Comparison of ENCODE assay signal across 8 cellular contexts in genomic region chr16:84819644-84820304, GRCh38. TPM values are rescaled to one million over a fixed set of nuclear protein-coding genes. Genes with fewer than 3 reads are reported as not detected.
DNase-seq lines count a peak whose midpoint lies in the region; ATAC-seq lines count a peak whose summit lies in the region.

CRISPLD2 (plus strand) TSS chr16:84819985; CDS start chr16:84838496, 18,511 bp downstream.

- peaks cover 45% of the 10 kb centered on the region for H3K79me2 ChIP-seq in ACC112 (ENCODE audit: control insufficient read depth, insufficient read depth, low read length, unreplicated experiment)

- peak within 1 kb of the TSS in 1 of 6 donors; percentile 61 for H3K27ac Mint-ChIP-seq in immature natural killer cell

- H3K36me3 ChIP-seq in ACC112 (ENCODE audit: insufficient read depth, low read length) (0 out of 2 replicates have a peak, but pooled peaks cover 3% of the 10 kb centered on the region), skeletal muscle tissue (ENCODE audit: control insufficient read depth in 3 of 3, insufficient read depth in 3 of 3, low read length in 3 of 3) (no peaks in the 10 kb centered on the region)

- no peak for ATAC-seq in HG02885 (IDR thresholded peaks at IDR 0.05; ENCODE audit: poor library complexity, unreplicated experiment)

- peak within 1 kb of the TSS; percentile 1; the same call in 1 of the 2 replicates for H3K27ac ChIP-seq in ACC112 (ENCODE audit: low read depth, low read length)
- no peak within 1 kb of the TSS for H3K27ac ChIP-seq in caudate nucleus (ENCODE audit: low read depth, low read length)
- H3K27ac ChIP-seq in skeletal muscle tissue (ENCODE audit: low read depth, low read length): peak within 1 kb of the TSS; percentile 80

- H3K27me3 Mint-ChIP-seq in immature natural killer cell (ENCODE audit: low read depth in 3 of 3): peaks cover 1 to 20% (median 4%) of the 10 kb centered on the region in 3 donors

- peak within 1 kb of the TSS; percentile 68 to 79 (median 77) for H3K4me3 Mint-ChIP-seq in immature natural killer cell

- peak within 1 kb of the TSS; percentile 84 for H3K4me3 ChIP-seq in ACC112 (ENCODE audit: low read depth, low read length)
- peak within 1 kb of the TSS; percentile 78 to 93 (median 87) for H3K4me3 ChIP-seq in skeletal muscle tissue (ENCODE audit: low read length in 3 of 3)

- peaks cover 9 to 10% of the 10 kb centered on the region in 2 donors for H3K4me1 Mint-ChIP-seq in immature natural killer cell

- peak within 1 kb of the TSS; percentile 52 to 82 (median 75) for H3K9ac ChIP-seq in skeletal muscle tissue (ENCODE audit: low read depth in 1 of 3, low read length in 3 of 3)

- DNase-seq in H4 (ENCODE audit: low spot score) (peak; percentile 88), NCI-H2196 treated with DMSO at 0.1 percent for 48 hours (lab: John Stamatoyannopoulos, UW; ENCODE audit: unreplicated experiment) (peak; percentile 39), caudate nucleus (lab: John Stamatoyannopoulos, UW) (peak in 59 of 61 donors; percentile 18 to 96 (median 83)), immature natural killer cell (peak; percentile 73 to 75 (median 73))
- peak; percentile 76 for DNase-seq in activated CD4-positive, CD25-positive, alpha-beta regulatory T cell treated with anti-CD3 and anti-CD28 coated beads, Interleukin-2, amount 50 U/mL, for 72 hours

- H3K27me3 ChIP-seq in ACC112 (ENCODE audit: insufficient read depth, low read length) (no peaks in the 10 kb centered on the region), skeletal muscle tissue (ENCODE audit: control insufficient read depth in 3 of 3, insufficient read depth in 3 of 3, low read length in 3 of 3) (peaks cover 24 to 49% (median 43%) of the 10 kb centered on the region in 3 donors)

- H3K36me3 Mint-ChIP-seq in immature natural killer cell: no peaks in the 10 kb centered on the region

- no peaks in the 10 kb centered on the region for H3K9me3 ChIP-seq in skeletal muscle tissue (ENCODE audit: control insufficient read depth in 3 of 3, low read length in 3 of 3)

- no peak within 1 kb of the TSS for H2AFZ ChIP-seq in ACC112 (ENCODE audit: low read length, unreplicated experiment)

- peaks cover 31% of the 10 kb centered on the region for H3K4me1 ChIP-seq in ACC112 (ENCODE audit: control insufficient read depth, insufficient read depth, low read length, unreplicated experiment)
- H3K4me1 ChIP-seq in skeletal muscle tissue (ENCODE audit: control insufficient read depth in 3 of 3, insufficient read depth in 3 of 3, low read length in 3 of 3): peaks cover 27 to 33% (median 30%) of the 10 kb centered on the region in 3 donors

- H3K9me3 Mint-ChIP-seq in immature natural killer cell: no peaks in the 10 kb centered on the region

RNA-seq across cellular contexts. Expression of gene CRISPLD2, which starts in this region (rescaled TPM):
- total RNA-seq in H4 (2014; rRNA removed; shearing (Covaris generic)): 5.7 and 10.3 TPM in 2 replicates
- polyA plus RNA-seq in immature natural killer cell: under 1 TPM; 0.05 to 0.24 (median 0.09) TPM
- 7.3 TPM for total RNA-seq in skeletal muscle tissue

Comparison
In these comparisons a context has a peak if more than half of its experiments do, and no peak if none do; other contexts are left out.
1. Peak in DNase-seq in immature natural killer cell; RNA of the gene not detected or under 1 TPM.